In the genomic region with DNA sequence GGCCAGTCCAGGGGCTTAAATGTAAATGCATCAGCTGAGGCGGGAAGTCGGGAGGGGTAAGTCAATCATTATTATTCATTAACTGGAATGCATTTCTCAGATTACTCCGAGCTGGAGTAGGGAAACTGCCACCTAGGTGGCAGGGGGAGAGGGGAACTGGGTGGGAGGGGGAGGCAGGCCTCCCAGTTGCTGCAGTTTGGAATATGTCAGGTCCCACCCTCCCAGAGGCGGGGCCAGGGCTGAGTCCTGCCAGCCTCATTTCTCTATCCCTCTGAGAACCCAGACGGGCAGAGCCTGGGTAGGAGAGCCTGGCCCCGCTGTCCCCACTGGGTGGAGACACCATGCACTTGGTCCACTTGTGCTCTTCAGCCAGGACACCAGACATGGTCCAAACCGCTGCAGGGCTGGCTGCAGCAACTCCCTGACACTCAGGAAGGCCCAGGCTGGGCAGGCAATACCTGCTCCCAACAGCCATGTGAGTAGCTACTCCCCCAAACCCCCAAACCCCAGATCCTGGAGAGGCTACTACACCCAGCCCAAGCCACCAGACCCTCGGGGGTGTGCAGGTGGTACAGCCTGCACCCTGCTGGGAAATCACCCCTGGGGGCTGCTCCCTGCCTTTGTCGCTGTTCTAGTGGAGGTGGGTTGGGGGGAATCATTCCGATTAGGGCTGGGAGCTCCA, we compare ENCODE assay signal across 1 cellular context.
TF ChIP-seq lines count a peak whose summit lies in the region.

A gene with protein sequence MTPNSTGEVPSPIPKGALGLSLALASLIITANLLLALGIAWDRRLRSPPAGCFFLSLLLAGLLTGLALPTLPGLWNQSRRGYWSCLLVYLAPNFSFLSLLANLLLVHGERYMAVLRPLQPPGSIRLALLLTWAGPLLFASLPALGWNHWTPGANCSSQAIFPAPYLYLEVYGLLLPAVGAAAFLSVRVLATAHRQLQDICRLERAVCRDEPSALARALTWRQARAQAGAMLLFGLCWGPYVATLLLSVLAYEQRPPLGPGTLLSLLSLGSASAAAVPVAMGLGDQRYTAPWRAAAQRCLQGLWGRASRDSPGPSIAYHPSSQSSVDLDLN (plus strand): TSS at position 274 of the 682 bp plus-strand sequence. CDS start 1,710 bp downstream, outside the sequence.

TF ChIP-seq in GM12878, 131 proteins besides CTCF, POLR2A, EP300 and RAD21 (continued from another document):
- TF ChIP-seq, protein P1, sequence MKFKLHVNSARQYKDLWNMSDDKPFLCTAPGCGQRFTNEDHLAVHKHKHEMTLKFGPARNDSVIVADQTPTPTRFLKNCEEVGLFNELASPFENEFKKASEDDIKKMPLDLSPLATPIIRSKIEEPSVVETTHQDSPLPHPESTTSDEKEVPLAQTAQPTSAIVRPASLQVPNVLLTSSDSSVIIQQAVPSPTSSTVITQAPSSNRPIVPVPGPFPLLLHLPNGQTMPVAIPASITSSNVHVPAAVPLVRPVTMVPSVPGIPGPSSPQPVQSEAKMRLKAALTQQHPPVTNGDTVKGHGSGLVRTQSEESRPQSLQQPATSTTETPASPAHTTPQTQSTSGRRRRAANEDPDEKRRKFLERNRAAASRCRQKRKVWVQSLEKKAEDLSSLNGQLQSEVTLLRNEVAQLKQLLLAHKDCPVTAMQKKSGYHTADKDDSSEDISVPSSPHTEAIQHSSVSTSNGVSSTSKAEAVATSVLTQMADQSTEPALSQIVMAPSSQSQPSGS (IDR thresholded peaks at IDR 0.05; ENCODE audit: low read length): no peak
- no peak for TF ChIP-seq HDAC2 (IDR thresholded peaks at IDR 0.05)
